ENCODE assay signal across 8 cellular contexts in genomic region chr17:21573961-21574610, GRCh38.
DNase-seq lines count a peak whose midpoint lies in the region; ATAC-seq, FAIRE-seq and TF ChIP-seq lines count a peak whose summit lies in the region.

No MANE protein-coding gene starts in this region.

- no peak overlapping the region for H3K4me2 ChIP-seq in K562 (ENCODE audit: insufficient read depth, low read length)

- DNase-seq in breast epithelium (ENCODE audit: low spot score in 2 of 2) = no peak
- no peak for DNase-seq in MCF 10A (ENCODE audit: unreplicated experiment)
- DNase-seq in K562 (ENCODE audit: extremely low read depth in 1 of 4, low spot score in 3 of 4) = peak in 1 of 4 experiments; percentile 11
- peak in 1 of 2 donors; percentile 29 for DNase-seq in lower leg skin (ENCODE audit: low spot score in 2 of 2)
- DNase-seq in RWPE1 (ENCODE audit: low spot score) = no peak
- DNase-seq in MG63 = no peak
- DNase-seq in SHP77 (lab: John Stamatoyannopoulos, UW) = no peak

- H2AFZ ChIP-seq in K562 (ENCODE audit: low read depth, low read length) = no peak overlapping the region

- intact Hi-C loops in breast epithelium (cut with DNase I; ENCODE audit: low total_unique reads) (no loop called here), MCF 10A (cut with micrococcal nuclease) (no loop called here), K562 (cut with micrococcal nuclease) (no loop called here), lower leg skin (cut with DNase I; ENCODE audit: low total_unique reads) (no loop called here)

- POLR2A ChIA-PET in MCF 10A (lab: Yijun Ruan, JAX) (no interaction called here), K562 (lab: Yijun Ruan, JAX) (no interaction called here), RWPE1 (lab: Yijun Ruan, JAX; ENCODE audit: low non-redundant PET) (no interaction called here)

- TF ChIP-seq RAD21 in K562 (CRISPR knock-in tag; conservative IDR thresholded peaks at IDR 0.05 in 1 of 2, IDR thresholded peaks at IDR 0.05 in 1 of 2) = no peak

- no peak for TF ChIP-seq POLR2A in breast epithelium (IDR thresholded peaks at IDR 0.05)
- TF ChIP-seq POLR2A in K562 (conservative IDR thresholded peaks at IDR 0.05) = no peak
- TF ChIP-seq POLR2A in lower leg skin (IDR thresholded peaks at IDR 0.05) = no peak

- peaks cover 14% of the 10 kb centered on the region for H3K9me3 Mint-ChIP-seq in MCF 10A (ENCODE audit: unreplicated experiment)

- no peaks in the 10 kb centered on the region for H3K9me1 ChIP-seq in K562 (ENCODE audit: control insufficient read depth, insufficient read depth, low read length)

- H3K27ac ChIP-seq in breast epithelium (peak overlapping the region in 1 of 2 donors; percentile 48), K562 (ENCODE audit: extremely low read depth, low read depth, low read length) (no peak overlapping the region), stomach smooth muscle (ENCODE audit: low read length) (no peak overlapping the region), RWPE1 (no peak overlapping the region)

- H3K4me1 ChIP-seq in breast epithelium (no peaks in the 10 kb centered on the region), K562 (replicated peaks in 1 of 2; ENCODE audit: control insufficient read depth in 2 of 2, insufficient read depth in 2 of 2, low read length in 2 of 2) (no peaks in the 10 kb centered on the region), stomach smooth muscle (ENCODE audit: control insufficient read depth, insufficient read depth, low read length) (peaks cover 14% of the 10 kb centered on the region)

- H4K20me1 ChIP-seq in K562 (replicated peaks; ENCODE audit: control insufficient read depth, insufficient read depth, low read length) = no peaks in the 10 kb centered on the region

- in situ Hi-C loops in K562 (cut with MboI) = no loop called here

- H3K4me3 ChIP-seq in breast epithelium (peak overlapping the region; percentile 40 to 67 (median 47)), K562 (no peak overlapping the region), lower leg skin (ENCODE audit: low read depth, poor library complexity, severe bottlenecking) (peak overlapping the region; percentile 20), stomach smooth muscle (ENCODE audit: low read length in 2 of 2) (peak overlapping the region; percentile 77 to 81), MG63 (no peak overlapping the region)

- no peak overlapping the region; a peak in 1 of 4 replicates for H3K9ac ChIP-seq in K562 (ENCODE audit: insufficient read depth in 1 of 2, low read depth in 2 of 2, low read length in 2 of 2)
- H3K9ac ChIP-seq in stomach smooth muscle (ENCODE audit: low read length in 2 of 2) = peak overlapping the region; percentile 66 to 68

- no peak for TF ChIP-seq EP300 in K562 (IDR thresholded peaks at IDR 0.05; ENCODE audit: low read length)

- CTCF ChIA-PET in MCF 10A (lab: Yijun Ruan, JAX) = no interaction called here
- CTCF ChIA-PET in K562 (lab: Yijun Ruan, JAX; ENCODE audit: low intra/inter-chr PET ratio) = no interaction called here
- CTCF ChIA-PET in RWPE1 (lab: Yijun Ruan, JAX) = no interaction called here

- H3K27me3 ChIP-seq in breast epithelium (no peaks in the 10 kb centered on the region), K562 (ENCODE audit: control insufficient read depth in 2 of 2, insufficient read depth in 2 of 2, low read length in 2 of 2) (peaks cover 0 to 13% of the 10 kb centered on the region in 2 experiments; a peak in 2 of 5 replicates), stomach smooth muscle (ENCODE audit: control insufficient read depth in 1 of 2, insufficient read depth in 2 of 2, low read length in 2 of 2) (peaks cover 0 to 2% of the 10 kb centered on the region in 2 donors), MG63 (no peaks in the 10 kb centered on the region)

- H3K9me3 ChIP-seq in breast epithelium (no peaks in the 10 kb centered on the region), K562 (replicated peaks; ENCODE audit: control insufficient read depth, insufficient read depth, low read depth, low read length) (no peaks in the 10 kb centered on the region), stomach smooth muscle (ENCODE audit: control insufficient read depth in 2 of 2, low read length in 2 of 2) (no peaks in the 10 kb centered on the region), MG63 (no peaks in the 10 kb centered on the region)

- H3K36me3 ChIP-seq in breast epithelium (no peaks in the 10 kb centered on the region), K562 (ENCODE audit: control insufficient read depth, insufficient read depth, low read length) (no peaks in the 10 kb centered on the region), stomach smooth muscle (ENCODE audit: control insufficient read depth in 2 of 2, insufficient read depth in 2 of 2, low read length in 2 of 2) (no peaks in the 10 kb centered on the region), MG63 (no peaks in the 10 kb centered on the region)

- TF ChIP-seq CTCF in breast epithelium (IDR thresholded peaks at IDR 0.05) (no peak), MCF 10A (IDR thresholded peaks at IDR 0.05; ENCODE audit: unreplicated experiment) (no peak), K562 (IDR thresholded peaks at IDR 0.05 in 2 of 3, conservative IDR thresholded peaks at IDR 0.05 in 1 of 3; ENCODE audit: insufficient read depth in 2 of 3, low read depth in 1 of 3, low read length in 3 of 3) (no peak), lower leg skin (IDR thresholded peaks at IDR 0.05) (no peak), RWPE1 (conservative IDR thresholded peaks at IDR 0.05; ENCODE audit: low read depth) (no peak)

- FAIRE-seq in K562 (lab: Jason Lieb, UNC) = no peak

- H3K27me3 Mint-ChIP-seq in MCF 10A (ENCODE audit: insufficient read depth, unreplicated experiment) = no peaks in the 10 kb centered on the region

- 16% methylated on average over 25 of the region's 39 CpGs for WGBS in K562 (ENCODE audit: insufficient coverage, low coverage, missing lambda C conversion rate)
- WGBS in lower leg skin, 2 donors = 40 to 60% methylated on average over 31 to 33 of the region's 39 CpGs

- H3K4me3 Mint-ChIP-seq in MCF 10A (ENCODE audit: unreplicated experiment) = no peak overlapping the region

- no TSS peak for BruUV-seq in MCF 10A (replicated peaks; lab: Mats Ljungman, UMichigan)
- BruUV-seq in K562 (replicated peaks; lab: Mats Ljungman, UMichigan) = no TSS peak

- H3K4me1 Mint-ChIP-seq in MCF 10A (ENCODE audit: insufficient read depth, unreplicated experiment) = no peaks in the 10 kb centered on the region

- H3K36me3 Mint-ChIP-seq in MCF 10A (ENCODE audit: insufficient read depth, unreplicated experiment) = no peaks in the 10 kb centered on the region

- ATAC-seq in K562 = no peak; the same call in 2 of the 3 replicates

- no peaks in the 10 kb centered on the region for H3K79me2 ChIP-seq in K562 (ENCODE audit: control insufficient read depth, insufficient read depth, low read length)

- H3K27ac Mint-ChIP-seq in MCF 10A (ENCODE audit: low read depth, unreplicated experiment) = no peak overlapping the region

TF ChIP-seq in K562, 482 proteins besides CTCF, POLR2A, EP300 and RAD21:
- TF ChIP-seq RFX1 (IDR thresholded peaks at IDR 0.05) (peak; percentile 54), CSDE1 (IDR thresholded peaks at IDR 0.05) (no peak), ZNF592 (IDR thresholded peaks at IDR 0.05) (no peak), CBFA2T3 (IDR thresholded peaks at IDR 0.05) (no peak), MAZ (CRISPR knock-in tag; conservative IDR thresholded peaks at IDR 0.05 in 1 of 2, IDR thresholded peaks at IDR 0.05 in 1 of 2) (no peak), NRF1 (conservative IDR thresholded peaks at IDR 0.05 in 1 of 2, IDR thresholded peaks at IDR 0.05 in 1 of 2) (peak; percentile 89 to 91), PCBP2 (IDR thresholded peaks at IDR 0.05; ENCODE audit: low read depth, low read length, poor library complexity, severe bottlenecking) (no peak), ZNF695 (CRISPR knock-in tag; IDR thresholded peaks at IDR 0.05) (no peak)
- TF ChIP-seq, protein P1, sequence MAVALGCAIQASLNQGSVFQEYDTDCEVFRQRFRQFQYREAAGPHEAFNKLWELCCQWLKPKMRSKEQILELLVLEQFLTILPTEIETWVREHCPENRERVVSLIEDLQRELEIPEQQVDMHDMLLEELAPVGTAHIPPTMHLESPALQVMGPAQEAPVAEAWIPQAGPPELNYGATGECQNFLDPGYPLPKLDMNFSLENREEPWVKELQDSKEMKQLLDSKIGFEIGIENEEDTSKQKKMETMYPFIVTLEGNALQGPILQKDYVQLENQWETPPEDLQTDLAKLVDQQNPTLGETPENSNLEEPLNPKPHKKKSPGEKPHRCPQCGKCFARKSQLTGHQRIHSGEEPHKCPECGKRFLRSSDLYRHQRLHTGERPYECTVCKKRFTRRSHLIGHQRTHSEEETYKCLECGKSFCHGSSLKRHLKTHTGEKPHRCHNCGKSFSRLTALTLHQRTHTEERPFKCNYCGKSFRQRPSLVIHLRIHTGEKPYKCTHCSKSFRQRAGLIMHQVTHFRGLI (CRISPR knock-in tag; IDR thresholded peaks at IDR 0.05) = no peak

Comparison
In these comparisons a context has a peak if more than half of its experiments do, and no peak if none do; other contexts are left out.
1. H3K4me3 ChIP-seq: peak in breast epithelium (3 of 3), lower leg skin (single experiment) and stomach smooth muscle (2 of 2); none in K562 (single experiment) and MG63 (single experiment).
2. H3K9ac ChIP-seq: peak in stomach smooth muscle (2 of 2); none in K562 (0 of 2).